ENCODE assay signal across 8 cellular contexts in genomic region chr11:48879256-48879655, GRCh38.
"Had no signal": no experiment of that assay in that cellular context is flagged by ENCODE, and none has a peak within 500 bp of the region (broad histone marks: within the 10 kb centered on the region; RNA-seq: fewer than 3 reads in every experiment).

No MANE protein-coding gene starts in this region.

- DNase-seq: IMR-90, KBM-7, KG1 had no signal

- ATAC-seq: HepG2, K562 had no signal

- H3K27ac Mint-ChIP-seq: IgD-negative memory B cell had no signal

- H3K4me3 ChIP-seq: K562 had no signal

- H3K27ac ChIP-seq: HL-60, KMS-11 had no signal

- H3K27me3 Mint-ChIP-seq: IgD-negative memory B cell had no signal

- H3K36me3 Mint-ChIP-seq: IgD-negative memory B cell had no signal

- H3K4me3 Mint-ChIP-seq: IgD-negative memory B cell had no signal

- H3K4me2 ChIP-seq: KMS-11 had no signal

- H3K4me1 Mint-ChIP-seq: IgD-negative memory B cell had no signal

- H3K9me3 Mint-ChIP-seq: IgD-negative memory B cell had no signal
